Comparison of ENCODE assay signal across 9 cellular contexts in genomic region chr11:44575288-44575672, GRCh38. TPM values are rescaled to one million over a fixed set of nuclear protein-coding genes. Genes with fewer than 3 reads are reported as not detected.
A peak's percentile ranks its signal among the peaks of the same experiment; 100 is the strongest.
DNase-seq lines count a peak whose midpoint lies in the region; ATAC-seq and TF ChIP-seq lines count a peak whose summit lies in the region.
"Had no signal": no experiment of that assay in that cellular context is flagged by ENCODE, and none has a peak within 500 bp of the region (broad histone marks: within the 10 kb centered on the region; RNA-seq: fewer than 3 reads in every experiment).

No MANE protein-coding gene starts in this region.

- no peaks in the 10 kb centered on the region for H3K36me3 Mint-ChIP-seq in chondrocyte (ENCODE audit: low read depth)

- H3K4me1 ChIP-seq in PC-9 (replicated peaks; ENCODE audit: insufficient read depth) (peaks cover 53% of the 10 kb centered on the region), right atrium auricular region (peaks cover 0 to 33% of the 10 kb centered on the region in 2 donors)

- no peak overlapping the region for H3K4me3 ChIP-seq in PC-9
- H3K4me3 ChIP-seq in right atrium auricular region: no peak overlapping the region

- peak; percentile 16 for ATAC-seq in GM18907 (IDR thresholded peaks at IDR 0.05; ENCODE audit: unreplicated experiment)
- no peak for ATAC-seq in GM18505 (IDR thresholded peaks at IDR 0.05; ENCODE audit: unreplicated experiment)

- H3K9me3 ChIP-seq in PC-9 (ENCODE audit: insufficient read depth, low read depth): no peaks in the 10 kb centered on the region
- H3K9me3 ChIP-seq in right atrium auricular region: no peaks in the 10 kb centered on the region

- peak overlapping the region; percentile 56 for H3K4me2 ChIP-seq in PC-9

- no peaks in the 10 kb centered on the region for H3K9me2 ChIP-seq in PC-9 (ENCODE audit: insufficient read depth)

- no peak overlapping the region for H3K4me3 Mint-ChIP-seq in chondrocyte (ENCODE audit: unreplicated experiment)

- intact Hi-C loops in PC-9 (cut with micrococcal nuclease; ENCODE audit: unreplicated experiment): no loop called here

- no peaks in the 10 kb centered on the region for H4K20me1 ChIP-seq in PC-9 (ENCODE audit: insufficient read depth)

- peak in 1 of 2 experiments; percentile 70 for DNase-seq in PC-9
- no peak for DNase-seq in chondrocyte (ENCODE audit: low spot score)
- DNase-seq in stimulated activated CD4-positive, alpha-beta T cell treated with anti-CD3 and anti-CD28 coated beads, Interleukin-4, amount 100 ng/mL, for 24 hours: peak; percentile 74
- no peak for DNase-seq in right atrium auricular region (ENCODE audit: low spot score)
- no peak for DNase-seq in GM10248 (ENCODE audit: extremely low spot score)
- no peak for DNase-seq in NCI-H1417 (lab: John Stamatoyannopoulos, UW)
- DNase-seq: NCI-H2029 had no signal

- peak overlapping the region; percentile 89 for H3K27ac ChIP-seq in PC-9
- H3K27ac ChIP-seq in right atrium auricular region: no peak overlapping the region

- peak overlapping the region; percentile 73 for H3K27ac Mint-ChIP-seq in chondrocyte (ENCODE audit: unreplicated experiment)

- H3F3A ChIP-seq in PC-9 (ENCODE audit: insufficient read depth, low read depth): peaks cover 13% of the 10 kb centered on the region

- TF ChIP-seq CTCF in PC-9 (conservative IDR thresholded peaks at IDR 0.05) (no peak), chondrocyte (IDR thresholded peaks at IDR 0.05) (no peak), right atrium auricular region (IDR thresholded peaks at IDR 0.05) (no peak), GM10248 (IDR thresholded peaks at IDR 0.05; ENCODE audit: control extremely low read depth, extremely low read depth, low read depth, missing control alignments) (no peak)

- POLR2A ChIA-PET in PC-9 (lab: Charles Lee; ENCODE audit: unreplicated experiment) (no interaction called here), GM10248 (lab: Yijun Ruan, JAX) (no interaction called here)

- no peak for TF ChIP-seq POLR2A in GM18505 (IDR thresholded peaks at IDR 0.05; ENCODE audit: borderline replicate concordance, extremely low read depth, insufficient read depth, insufficient read length)

- no peak overlapping the region for H2AFZ ChIP-seq in PC-9

- H3K27me3 Mint-ChIP-seq in chondrocyte (ENCODE audit: low read depth): no peaks in the 10 kb centered on the region

- no peaks in the 10 kb centered on the region for H3K36me3 ChIP-seq in PC-9 (ENCODE audit: low read depth)
- H3K36me3 ChIP-seq in right atrium auricular region: no peaks in the 10 kb centered on the region

- H3K27me3 ChIP-seq in PC-9 (ENCODE audit: insufficient read depth, low read depth) (no peaks in the 10 kb centered on the region), right atrium auricular region (no peaks in the 10 kb centered on the region)

- H3K4me1 Mint-ChIP-seq in chondrocyte (ENCODE audit: low read depth): peaks cover 33% of the 10 kb centered on the region

- H3K9me3 Mint-ChIP-seq in chondrocyte (ENCODE audit: low read depth): no peaks in the 10 kb centered on the region

- no TSS peak for BruUV-seq in PC-9 (replicated peaks; lab: Mats Ljungman, UMichigan)

- H3K79me2 ChIP-seq in PC-9 (ENCODE audit: low read depth): no peaks in the 10 kb centered on the region

- CTCF ChIA-PET in PC-9 (lab: Charles Lee) (no interaction called here), GM10248 (lab: Yijun Ruan, JAX) (interaction anchor here (1.3 to 2.0 kb wide), 5 partner anchors 18 to 57 kb away, joined by 3 to 10 read pairs (median 5); no protein-coding TSS in a partner anchor)

RNA-seq across cellular contexts. Expression of gene CD82, which starts 9.8 kb away (rescaled TPM):
- total RNA-seq in PC-9 (2021) (30.7 and 46.0 TPM in 2 replicates), chondrocyte (14.4 to 46.6 TPM (median 17.0 TPM) in 3 replicates), right atrium auricular region (10 to 100 TPM in 1 of 2 donors, 1 to 10 TPM in 1; 6.8 to 17.7 TPM)
